Comparison of ENCODE assay signal across 8 cellular contexts in genomic region chr3:179181021-179181472, GRCh38. TPM values are rescaled to one million over a fixed set of nuclear protein-coding genes. Genes with fewer than 3 reads are reported as not detected.
DNase-seq lines count a peak whose midpoint lies in the region; ATAC-seq and TF ChIP-seq lines count a peak whose summit lies in the region.

No MANE protein-coding gene starts in this region.

- peak overlapping the region in 1 of 2 experiments; percentile 58; a peak in 1 of 4 replicates for H3K27ac ChIP-seq in SK-N-SH (ENCODE audit: low read depth in 2 of 2, low read length in 1 of 2)
- H3K27ac ChIP-seq in right atrium auricular region, result peak overlapping the region; percentile 52 to 71
- no peak overlapping the region for H3K27ac ChIP-seq in OCI-LY7 (ENCODE audit: low read depth, low read length, poor library complexity, severe bottlenecking)

- H4K20me1 ChIP-seq in SK-N-SH (ENCODE audit: insufficient read depth) (peaks cover 26% of the 10 kb centered on the region), OCI-LY7 (ENCODE audit: insufficient read depth, low read length) (no peaks in the 10 kb centered on the region)

- TF ChIP-seq RAD21 in SK-N-SH (IDR thresholded peaks at IDR 0.05; ENCODE audit: low read length), result no peak

- H2AFZ ChIP-seq in SK-N-SH (ENCODE audit: low read depth) (no peak overlapping the region), OCI-LY7 (ENCODE audit: low read length) (no peak overlapping the region)

- peaks cover 4 to 22% of the 10 kb centered on the region in 2 experiments; a peak in 3 of 4 replicates for H3K4me1 ChIP-seq in SK-N-SH (ENCODE audit: control insufficient read depth in 1 of 2, insufficient read depth in 2 of 2, low read depth in 1 of 2, low read length in 1 of 2)
- peaks cover 0 to 69% of the 10 kb centered on the region in 2 donors for H3K4me1 ChIP-seq in right atrium auricular region
- peaks cover under 1% of the 10 kb centered on the region for H3K4me1 ChIP-seq in OCI-LY7 (ENCODE audit: insufficient read depth, low read length, poor library complexity, severe bottlenecking)

- H3K4me3 Mint-ChIP-seq in activated T-cell treated with anti-CD3 and anti-CD28 coated beads, Interleukin-2, amount 50 U/mL, for 24 hours, result no peak overlapping the region

- TF ChIP-seq CTCF in SK-N-SH (IDR thresholded peaks at IDR 0.05), result no peak
- TF ChIP-seq CTCF in right atrium auricular region (IDR thresholded peaks at IDR 0.05), result no peak
- TF ChIP-seq CTCF in OCI-LY7 (conservative IDR thresholded peaks at IDR 0.05; ENCODE audit: low read length), result no peak

- DNase-seq in SK-N-SH (no peak), right atrium auricular region (ENCODE audit: low spot score) (no peak), left lobe of liver (ENCODE audit: low spot score) (no peak), OCI-LY7 (ENCODE audit: low spot score) (no peak)
- no peak for DNase-seq in effector CD4-positive, alpha-beta T cell
- DNase-seq in activated T-cell treated with anti-CD3 and anti-CD28 coated beads, Interleukin-2, amount 50 U/mL, for 24 hours, result no peak

- 35% methylated on average over 1 of the region's 1 CpG for WGBS in SK-N-SH (ENCODE audit: low lambda C conversion rate)

- peaks cover 73% of the 10 kb centered on the region for H3K79me2 ChIP-seq in SK-N-SH (ENCODE audit: insufficient read depth)
- H3K79me2 ChIP-seq in OCI-LY7 (ENCODE audit: insufficient read depth, low read depth, low read length), result peaks cover 7% of the 10 kb centered on the region; the same call in 1 of the 2 replicates

- no TSS peak for BruUV-seq in OCI-LY7 (replicated peaks; lab: Mats Ljungman, UMichigan)

- H3K9me2 ChIP-seq in SK-N-SH (no peaks in the 10 kb centered on the region), OCI-LY7 (ENCODE audit: insufficient read depth, low read length) (no peaks in the 10 kb centered on the region)

- CTCF ChIA-PET in SK-N-SH (lab: Yijun Ruan, JAX) (no interaction called here), OCI-LY7 (lab: Charles Lee; ENCODE audit: unreplicated experiment) (no interaction called here)

- no peak overlapping the region for H3K4me3 ChIP-seq in SK-N-SH (ENCODE audit: low read depth in 2 of 2, low read length in 1 of 2)
- no peak overlapping the region for H3K4me3 ChIP-seq in right atrium auricular region
- H3K4me3 ChIP-seq in OCI-LY7 (ENCODE audit: low read depth, low read length, poor library complexity, severe bottlenecking), result no peak overlapping the region

- no peaks in the 10 kb centered on the region for H3K27me3 Mint-ChIP-seq in activated T-cell treated with anti-CD3 and anti-CD28 coated beads, Interleukin-2, amount 50 U/mL, for 24 hours

- intact Hi-C loops in OCI-LY7 (cut with micrococcal nuclease; ENCODE audit: unreplicated experiment), result no loop called here

- no peaks in the 10 kb centered on the region for H3K9me3 Mint-ChIP-seq in activated T-cell treated with anti-CD3 and anti-CD28 coated beads, Interleukin-2, amount 50 U/mL, for 24 hours

- ATAC-seq in GM18499 (IDR thresholded peaks at IDR 0.05; ENCODE audit: insufficient read depth, unreplicated experiment) (peak; percentile 53), HG02571 (IDR thresholded peaks at IDR 0.05; ENCODE audit: unreplicated experiment) (peak; percentile 51), left lobe of liver (no peak)

- H3F3A ChIP-seq in SK-N-SH (replicated peaks; ENCODE audit: insufficient read depth), result peaks cover 18% of the 10 kb centered on the region

- H3K9me3 ChIP-seq in SK-N-SH (no peaks in the 10 kb centered on the region), right atrium auricular region (no peaks in the 10 kb centered on the region), OCI-LY7 (ENCODE audit: low read length) (no peaks in the 10 kb centered on the region)

- TF ChIP-seq EP300 in SK-N-SH (IDR thresholded peaks at IDR 0.05; ENCODE audit: borderline replicate concordance in 1 of 2, low read depth in 1 of 2, low read length in 1 of 2), result no peak

- H3K4me1 Mint-ChIP-seq in activated T-cell treated with anti-CD3 and anti-CD28 coated beads, Interleukin-2, amount 50 U/mL, for 24 hours (ENCODE audit: low read depth), result peaks cover 45% of the 10 kb centered on the region

- no peaks in the 10 kb centered on the region for H3K36me3 Mint-ChIP-seq in activated T-cell treated with anti-CD3 and anti-CD28 coated beads, Interleukin-2, amount 50 U/mL, for 24 hours (ENCODE audit: low read depth)

- no peaks in the 10 kb centered on the region for H3K27me3 ChIP-seq in SK-N-SH (ENCODE audit: insufficient read depth)
- no peaks in the 10 kb centered on the region for H3K27me3 ChIP-seq in right atrium auricular region

- H3K27ac Mint-ChIP-seq in activated T-cell treated with anti-CD3 and anti-CD28 coated beads, Interleukin-2, amount 50 U/mL, for 24 hours, result no peak overlapping the region

- H3K36me3 ChIP-seq in SK-N-SH (replicated peaks in 1 of 2; ENCODE audit: control insufficient read depth in 1 of 2, insufficient read depth in 2 of 2, low read length in 1 of 2), result no peaks in the 10 kb centered on the region
- no peaks in the 10 kb centered on the region for H3K36me3 ChIP-seq in right atrium auricular region
- H3K36me3 ChIP-seq in OCI-LY7 (ENCODE audit: insufficient read depth, low read length), result no peaks in the 10 kb centered on the region

- POLR2A ChIA-PET in SK-N-SH (lab: Yijun Ruan, JAX) (no interaction called here), OCI-LY7 (lab: Charles Lee) (interaction anchor here (0.6 to 3.4 kb wide), 6 partner anchors 9 to 39 kb away, joined by 3 to 14 read pairs (median 4); no protein-coding TSS in a partner anchor)

- H3K4me2 ChIP-seq in SK-N-SH (peak overlapping the region; percentile 8; the same call in 1 of the 2 replicates), OCI-LY7 (ENCODE audit: low read length) (no peak overlapping the region)

- no peak overlapping the region; the same call in 1 of the 2 replicates for H3K9ac ChIP-seq in SK-N-SH

TF ChIP-seq in SK-N-SH, 30 proteins besides CTCF, POLR2A, EP300 and RAD21:
- no peak for TF ChIP-seq TEAD4 (IDR thresholded peaks at IDR 0.05; ENCODE audit: borderline replicate concordance, insufficient read depth)
- TF ChIP-seq FOSL2 (IDR thresholded peaks at IDR 0.05; ENCODE audit: borderline replicate concordance, low read depth), result peak; percentile 40; the same call in 1 of the 2 replicates
- peak; percentile 31; the same call in 1 of the 2 replicates for TF ChIP-seq JUND (IDR thresholded peaks at IDR 0.05)

RNA-seq across cellular contexts. Expression of gene PIK3CA, which starts 32.9 kb away (rescaled TPM):
- 3.2 and 3.9 TPM in 2 replicates for polyA plus RNA-seq in SK-N-SH (2012; rRNA removed)
- 5.3 and 5.7 TPM in 2 replicates for polyA plus RNA-seq in SK-N-SH (2012; cell fraction: cytosol; rRNA removed)
- 1.9 and 5.8 TPM in 2 replicates for polyA plus RNA-seq in SK-N-SH (2012; cell fraction: nucleus; rRNA removed)
- total RNA-seq in right atrium auricular region, result 10 to 100 TPM; 15.5 to 17.2 TPM
- 9.0 TPM for total RNA-seq in left lobe of liver
- total RNA-seq in OCI-LY7 (2014; rRNA removed; shearing (Covaris generic)), result 6.9 and 9.0 TPM in 2 replicates
- total RNA-seq in OCI-LY7 (2022), result 17.8 and 19.7 TPM in 2 replicates
